ENCODE assay signal across 3 cellular contexts in the genomic region with DNA sequence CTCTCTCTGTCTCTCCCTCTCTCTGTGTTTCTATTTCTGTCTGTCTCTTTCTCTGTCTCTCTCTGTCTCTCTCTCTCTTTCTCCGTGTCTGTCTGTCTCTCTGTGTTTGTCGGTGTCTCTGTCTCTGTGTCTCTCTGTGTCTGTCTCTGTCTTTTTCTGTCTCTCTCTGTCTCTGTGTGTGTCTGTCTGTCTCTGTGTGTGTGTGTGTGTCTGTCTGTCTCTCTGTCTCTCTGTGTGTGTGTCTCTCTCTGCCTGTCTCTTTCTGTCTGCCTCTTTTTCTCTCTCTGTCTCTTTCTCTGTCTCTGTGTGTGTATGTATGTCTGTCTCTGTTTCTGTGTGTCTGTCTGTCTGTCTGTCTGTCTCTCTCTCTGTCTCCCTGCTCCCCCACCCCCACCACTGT.
TF ChIP-seq lines count a peak whose summit lies in the region.

No MANE protein-coding gene starts in this region.

TF ChIP-seq in HEK293, 187 proteins besides CTCF, POLR2A, EP300 and RAD21:
- TF ChIP-seq ZNF416 (tag by site-specific recombination; IDR thresholded peaks at IDR 0.05) (no peak), SALL2 (tag by site-specific recombination; IDR thresholded peaks at IDR 0.05; ENCODE audit: borderline replicate concordance) (no peak), RBAK (tag by site-specific recombination; IDR thresholded peaks at IDR 0.05) (0 out of 2 replicates have a peak, but pooled peaks have one; percentile 8), PRDM1 (tag by site-specific recombination; IDR thresholded peaks at IDR 0.05) (no peak), ZNF398 (tag by site-specific recombination; IDR thresholded peaks at IDR 0.05) (0 out of 2 replicates have a peak, but pooled peaks have one; percentile 0), ZNF596 (tag by site-specific recombination; IDR thresholded peaks at IDR 0.05) (peak; percentile 82), ZNF157 (tag by site-specific recombination; IDR thresholded peaks at IDR 0.05) (0 out of 2 replicates have a peak, but pooled peaks have one; percentile 15), ZNF670 (tag by site-specific recombination; IDR thresholded peaks at IDR 0.05; ENCODE audit: low read depth) (peak; percentile 62; the same call in 1 of the 2 replicates), ZNF473 (tag by site-specific recombination; IDR thresholded peaks at IDR 0.05) (0 out of 2 replicates have a peak, but pooled peaks have one; percentile 50), ZNF311 (tag by site-specific recombination; IDR thresholded peaks at IDR 0.05; ENCODE audit: borderline replicate concordance) (no peak)
- TF ChIP-seq, protein P1, sequence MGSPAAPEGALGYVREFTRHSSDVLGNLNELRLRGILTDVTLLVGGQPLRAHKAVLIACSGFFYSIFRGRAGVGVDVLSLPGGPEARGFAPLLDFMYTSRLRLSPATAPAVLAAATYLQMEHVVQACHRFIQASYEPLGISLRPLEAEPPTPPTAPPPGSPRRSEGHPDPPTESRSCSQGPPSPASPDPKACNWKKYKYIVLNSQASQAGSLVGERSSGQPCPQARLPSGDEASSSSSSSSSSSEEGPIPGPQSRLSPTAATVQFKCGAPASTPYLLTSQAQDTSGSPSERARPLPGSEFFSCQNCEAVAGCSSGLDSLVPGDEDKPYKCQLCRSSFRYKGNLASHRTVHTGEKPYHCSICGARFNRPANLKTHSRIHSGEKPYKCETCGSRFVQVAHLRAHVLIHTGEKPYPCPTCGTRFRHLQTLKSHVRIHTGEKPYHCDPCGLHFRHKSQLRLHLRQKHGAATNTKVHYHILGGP (tag by site-specific recombination; IDR thresholded peaks at IDR 0.05) = 0 out of 2 replicates have a peak, but pooled peaks have one; percentile 30

TF ChIP-seq in GM12878, 131 proteins besides CTCF, POLR2A, EP300 and RAD21:
- TF ChIP-seq NFIC (IDR thresholded peaks at IDR 0.05; ENCODE audit: low read depth, low read length) (no peak), CUX1 (IDR thresholded peaks at IDR 0.05; ENCODE audit: insufficient replicate concordance, low read depth, low read length) (no peak), BRCA1 (IDR thresholded peaks at IDR 0.05; ENCODE audit: low read depth, low read length) (no peak), TCF12 (IDR thresholded peaks at IDR 0.05; ENCODE audit: low read depth, low read length) (no peak), FOXM1 (IDR thresholded peaks at IDR 0.05; ENCODE audit: low read depth, low read length) (no peak), SUZ12 (IDR thresholded peaks at IDR 0.05; ENCODE audit: unreplicated experiment) (no peak), MTA2 (IDR thresholded peaks at IDR 0.05; ENCODE audit: low read depth) (no peak), BCL3 (IDR thresholded peaks at IDR 0.05; ENCODE audit: borderline replicate concordance, insufficient read depth, low read depth, low read length, poor library complexity, severe bottlenecking) (no peak), IKZF1 (conservative IDR thresholded peaks at IDR 0.05) (no peak), YBX1 (IDR thresholded peaks at IDR 0.05) (no peak), NFYA (IDR thresholded peaks at IDR 0.05; ENCODE audit: borderline replicate concordance, low read depth, low read length) (no peak), BMI1 (IDR thresholded peaks at IDR 0.05; ENCODE audit: borderline replicate concordance) (no peak), TCF3 (IDR thresholded peaks at IDR 0.05; ENCODE audit: borderline replicate concordance, insufficient read depth, low read depth, low read length) (no peak)
- TF ChIP-seq, protein P2, sequence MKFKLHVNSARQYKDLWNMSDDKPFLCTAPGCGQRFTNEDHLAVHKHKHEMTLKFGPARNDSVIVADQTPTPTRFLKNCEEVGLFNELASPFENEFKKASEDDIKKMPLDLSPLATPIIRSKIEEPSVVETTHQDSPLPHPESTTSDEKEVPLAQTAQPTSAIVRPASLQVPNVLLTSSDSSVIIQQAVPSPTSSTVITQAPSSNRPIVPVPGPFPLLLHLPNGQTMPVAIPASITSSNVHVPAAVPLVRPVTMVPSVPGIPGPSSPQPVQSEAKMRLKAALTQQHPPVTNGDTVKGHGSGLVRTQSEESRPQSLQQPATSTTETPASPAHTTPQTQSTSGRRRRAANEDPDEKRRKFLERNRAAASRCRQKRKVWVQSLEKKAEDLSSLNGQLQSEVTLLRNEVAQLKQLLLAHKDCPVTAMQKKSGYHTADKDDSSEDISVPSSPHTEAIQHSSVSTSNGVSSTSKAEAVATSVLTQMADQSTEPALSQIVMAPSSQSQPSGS (IDR thresholded peaks at IDR 0.05; ENCODE audit: low read length) = no peak
- TF ChIP-seq, protein P3, sequence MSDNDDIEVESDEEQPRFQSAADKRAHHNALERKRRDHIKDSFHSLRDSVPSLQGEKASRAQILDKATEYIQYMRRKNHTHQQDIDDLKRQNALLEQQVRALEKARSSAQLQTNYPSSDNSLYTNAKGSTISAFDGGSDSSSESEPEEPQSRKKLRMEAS (IDR thresholded peaks at IDR 0.05; ENCODE audit: low read depth, low read length) = no peak

TF ChIP-seq in H1, 55 proteins besides CTCF, POLR2A, EP300 and RAD21:
- TF ChIP-seq YY1 (IDR thresholded peaks at IDR 0.05; ENCODE audit: low read depth, low read length) = no peak
- TF ChIP-seq, protein P4, sequence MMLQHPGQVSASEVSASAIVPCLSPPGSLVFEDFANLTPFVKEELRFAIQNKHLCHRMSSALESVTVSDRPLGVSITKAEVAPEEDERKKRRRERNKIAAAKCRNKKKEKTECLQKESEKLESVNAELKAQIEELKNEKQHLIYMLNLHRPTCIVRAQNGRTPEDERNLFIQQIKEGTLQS (IDR thresholded peaks at IDR 0.05; ENCODE audit: insufficient read depth, low read depth, low read length) = no peak
- no peak for TF ChIP-seq PHF8 (conservative IDR thresholded peaks at IDR 0.05; ENCODE audit: low read depth, low read length)
- TF ChIP-seq KDM5A (IDR thresholded peaks at IDR 0.05; ENCODE audit: low read length) = no peak
- TF ChIP-seq, protein P5, sequence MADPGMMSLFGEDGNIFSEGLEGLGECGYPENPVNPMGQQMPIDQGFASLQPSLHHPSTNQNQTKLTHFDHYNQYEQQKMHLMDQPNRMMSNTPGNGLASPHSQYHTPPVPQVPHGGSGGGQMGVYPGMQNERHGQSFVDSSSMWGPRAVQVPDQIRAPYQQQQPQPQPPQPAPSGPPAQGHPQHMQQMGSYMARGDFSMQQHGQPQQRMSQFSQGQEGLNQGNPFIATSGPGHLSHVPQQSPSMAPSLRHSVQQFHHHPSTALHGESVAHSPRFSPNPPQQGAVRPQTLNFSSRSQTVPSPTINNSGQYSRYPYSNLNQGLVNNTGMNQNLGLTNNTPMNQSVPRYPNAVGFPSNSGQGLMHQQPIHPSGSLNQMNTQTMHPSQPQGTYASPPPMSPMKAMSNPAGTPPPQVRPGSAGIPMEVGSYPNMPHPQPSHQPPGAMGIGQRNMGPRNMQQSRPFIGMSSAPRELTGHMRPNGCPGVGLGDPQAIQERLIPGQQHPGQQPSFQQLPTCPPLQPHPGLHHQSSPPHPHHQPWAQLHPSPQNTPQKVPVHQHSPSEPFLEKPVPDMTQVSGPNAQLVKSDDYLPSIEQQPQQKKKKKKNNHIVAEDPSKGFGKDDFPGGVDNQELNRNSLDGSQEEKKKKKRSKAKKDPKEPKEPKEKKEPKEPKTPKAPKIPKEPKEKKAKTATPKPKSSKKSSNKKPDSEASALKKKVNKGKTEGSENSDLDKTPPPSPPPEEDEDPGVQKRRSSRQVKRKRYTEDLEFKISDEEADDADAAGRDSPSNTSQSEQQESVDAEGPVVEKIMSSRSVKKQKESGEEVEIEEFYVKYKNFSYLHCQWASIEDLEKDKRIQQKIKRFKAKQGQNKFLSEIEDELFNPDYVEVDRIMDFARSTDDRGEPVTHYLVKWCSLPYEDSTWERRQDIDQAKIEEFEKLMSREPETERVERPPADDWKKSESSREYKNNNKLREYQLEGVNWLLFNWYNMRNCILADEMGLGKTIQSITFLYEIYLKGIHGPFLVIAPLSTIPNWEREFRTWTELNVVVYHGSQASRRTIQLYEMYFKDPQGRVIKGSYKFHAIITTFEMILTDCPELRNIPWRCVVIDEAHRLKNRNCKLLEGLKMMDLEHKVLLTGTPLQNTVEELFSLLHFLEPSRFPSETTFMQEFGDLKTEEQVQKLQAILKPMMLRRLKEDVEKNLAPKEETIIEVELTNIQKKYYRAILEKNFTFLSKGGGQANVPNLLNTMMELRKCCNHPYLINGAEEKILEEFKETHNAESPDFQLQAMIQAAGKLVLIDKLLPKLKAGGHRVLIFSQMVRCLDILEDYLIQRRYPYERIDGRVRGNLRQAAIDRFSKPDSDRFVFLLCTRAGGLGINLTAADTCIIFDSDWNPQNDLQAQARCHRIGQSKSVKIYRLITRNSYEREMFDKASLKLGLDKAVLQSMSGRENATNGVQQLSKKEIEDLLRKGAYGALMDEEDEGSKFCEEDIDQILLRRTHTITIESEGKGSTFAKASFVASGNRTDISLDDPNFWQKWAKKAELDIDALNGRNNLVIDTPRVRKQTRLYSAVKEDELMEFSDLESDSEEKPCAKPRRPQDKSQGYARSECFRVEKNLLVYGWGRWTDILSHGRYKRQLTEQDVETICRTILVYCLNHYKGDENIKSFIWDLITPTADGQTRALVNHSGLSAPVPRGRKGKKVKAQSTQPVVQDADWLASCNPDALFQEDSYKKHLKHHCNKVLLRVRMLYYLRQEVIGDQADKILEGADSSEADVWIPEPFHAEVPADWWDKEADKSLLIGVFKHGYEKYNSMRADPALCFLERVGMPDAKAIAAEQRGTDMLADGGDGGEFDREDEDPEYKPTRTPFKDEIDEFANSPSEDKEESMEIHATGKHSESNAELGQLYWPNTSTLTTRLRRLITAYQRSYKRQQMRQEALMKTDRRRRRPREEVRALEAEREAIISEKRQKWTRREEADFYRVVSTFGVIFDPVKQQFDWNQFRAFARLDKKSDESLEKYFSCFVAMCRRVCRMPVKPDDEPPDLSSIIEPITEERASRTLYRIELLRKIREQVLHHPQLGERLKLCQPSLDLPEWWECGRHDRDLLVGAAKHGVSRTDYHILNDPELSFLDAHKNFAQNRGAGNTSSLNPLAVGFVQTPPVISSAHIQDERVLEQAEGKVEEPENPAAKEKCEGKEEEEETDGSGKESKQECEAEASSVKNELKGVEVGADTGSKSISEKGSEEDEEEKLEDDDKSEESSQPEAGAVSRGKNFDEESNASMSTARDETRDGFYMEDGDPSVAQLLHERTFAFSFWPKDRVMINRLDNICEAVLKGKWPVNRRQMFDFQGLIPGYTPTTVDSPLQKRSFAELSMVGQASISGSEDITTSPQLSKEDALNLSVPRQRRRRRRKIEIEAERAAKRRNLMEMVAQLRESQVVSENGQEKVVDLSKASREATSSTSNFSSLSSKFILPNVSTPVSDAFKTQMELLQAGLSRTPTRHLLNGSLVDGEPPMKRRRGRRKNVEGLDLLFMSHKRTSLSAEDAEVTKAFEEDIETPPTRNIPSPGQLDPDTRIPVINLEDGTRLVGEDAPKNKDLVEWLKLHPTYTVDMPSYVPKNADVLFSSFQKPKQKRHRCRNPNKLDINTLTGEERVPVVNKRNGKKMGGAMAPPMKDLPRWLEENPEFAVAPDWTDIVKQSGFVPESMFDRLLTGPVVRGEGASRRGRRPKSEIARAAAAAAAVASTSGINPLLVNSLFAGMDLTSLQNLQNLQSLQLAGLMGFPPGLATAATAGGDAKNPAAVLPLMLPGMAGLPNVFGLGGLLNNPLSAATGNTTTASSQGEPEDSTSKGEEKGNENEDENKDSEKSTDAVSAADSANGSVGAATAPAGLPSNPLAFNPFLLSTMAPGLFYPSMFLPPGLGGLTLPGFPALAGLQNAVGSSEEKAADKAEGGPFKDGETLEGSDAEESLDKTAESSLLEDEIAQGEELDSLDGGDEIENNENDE (IDR thresholded peaks at IDR 0.05; ENCODE audit: insufficient replicate concordance, low read length) = no peak
- no peak for TF ChIP-seq TEAD4 (IDR thresholded peaks at IDR 0.05; ENCODE audit: low read depth, low read length)
- no peak for TF ChIP-seq HDAC6 (IDR thresholded peaks at IDR 0.05; ENCODE audit: low read depth, low read length)
- TF ChIP-seq RNF2 (IDR thresholded peaks at IDR 0.05; ENCODE audit: borderline replicate concordance, low read depth, low read length, missing control alignments, poor library complexity, severe bottlenecking) = no peak
- no peak for TF ChIP-seq BACH1 (IDR thresholded peaks at IDR 0.05; ENCODE audit: low read length)
